Comparison of ENCODE assay signal across 10 cellular contexts in the genomic region with DNA sequence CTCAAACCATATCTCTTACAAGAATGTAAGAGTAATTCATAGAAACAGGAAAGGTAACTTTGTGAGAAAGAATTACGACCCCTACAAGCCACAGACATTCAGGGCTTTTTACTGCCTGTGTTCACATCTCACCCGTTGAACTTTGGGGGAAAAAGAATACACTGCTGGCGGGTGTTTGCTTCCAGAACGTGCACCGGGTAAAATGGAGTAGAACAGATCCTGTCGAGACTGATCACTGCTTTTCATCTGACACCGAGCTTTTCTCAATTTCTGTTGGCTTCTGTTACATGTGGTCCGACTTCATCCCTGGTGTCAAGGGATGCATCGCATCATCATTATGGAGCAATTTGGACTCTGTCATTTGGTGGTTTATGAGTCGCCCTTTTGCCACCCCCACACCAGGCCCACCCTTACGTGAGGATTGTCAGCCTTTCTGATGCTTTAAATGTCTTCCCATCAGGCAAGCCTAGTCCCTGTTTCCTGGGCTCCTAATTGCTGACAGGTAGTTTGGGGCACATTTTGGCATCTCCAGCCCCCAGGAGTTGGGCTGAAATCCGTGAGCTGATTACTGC.
A peak's percentile ranks its signal among the peaks of the same experiment; 100 is the strongest.
DNase-seq lines count a peak whose midpoint lies in the region; ATAC-seq and TF ChIP-seq lines count a peak whose summit lies in the region.
"Had no signal": no experiment of that assay in that cellular context is flagged by ENCODE, and none has a peak within 500 bp of the region (broad histone marks: within the 10 kb centered on the region; RNA-seq: fewer than 3 reads in every experiment).

No MANE protein-coding gene starts in this region.

- H3K27ac ChIP-seq in tibial nerve (peak overlapping the region in 3 of 4 donors; percentile 19 to 34 (median 34)), sigmoid colon (peak overlapping the region in 1 of 4 donors; percentile 23)

- H3K9me3 ChIP-seq in tibial nerve = peaks cover 0 to 9% (median 0%) of the 10 kb centered on the region in 4 donors
- H3K9me3 ChIP-seq in sigmoid colon = no peaks in the 10 kb centered on the region
- H3K9me3 ChIP-seq: SK-N-SH had no signal

- no peak overlapping the region for H3K4me3 ChIP-seq in tibial nerve
- H3K4me3 ChIP-seq in sigmoid colon = no peak overlapping the region

- H3K36me3 ChIP-seq in tibial nerve = no peaks in the 10 kb centered on the region
- H3K36me3 ChIP-seq in sigmoid colon = no peaks in the 10 kb centered on the region

- H3K4me3 Mint-ChIP-seq in activated T-cell treated with anti-CD3 and anti-CD28 coated beads, Interleukin-2, amount 50 U/mL, for 24 hours = peak overlapping the region; percentile 34
- peak overlapping the region; percentile 62 to 86 (median 73) for H3K4me3 Mint-ChIP-seq in immature natural killer cell

- TF ChIP-seq CTCF in tibial nerve (IDR thresholded peaks at IDR 0.05) = no peak
- no peak for TF ChIP-seq CTCF in sigmoid colon (IDR thresholded peaks at IDR 0.05)

- ATAC-seq in HG03097 (IDR thresholded peaks at IDR 0.05; ENCODE audit: low FRiP score, unreplicated experiment) (no peak), GM18868 (IDR thresholded peaks at IDR 0.05; ENCODE audit: unreplicated experiment) (no peak)

- peaks cover 64% of the 10 kb centered on the region for H3K4me1 Mint-ChIP-seq in activated T-cell treated with anti-CD3 and anti-CD28 coated beads, Interleukin-2, amount 50 U/mL, for 24 hours (ENCODE audit: low read depth)
- H3K4me1 Mint-ChIP-seq in immature natural killer cell = peaks cover 46 to 54% of the 10 kb centered on the region in 2 donors

- WGBS in tibial nerve, 2 donors = 63 to 65% methylated on average over 12 of the region's 12 CpGs
- 46 to 60% methylated on average over 12 of the region's 12 CpGs for WGBS in sigmoid colon, 2 donors

- peaks cover 10% of the 10 kb centered on the region for H3K36me3 Mint-ChIP-seq in activated T-cell treated with anti-CD3 and anti-CD28 coated beads, Interleukin-2, amount 50 U/mL, for 24 hours (ENCODE audit: low read depth)
- H3K36me3 Mint-ChIP-seq in immature natural killer cell = no peaks in the 10 kb centered on the region

- H3K27me3 ChIP-seq in tibial nerve = no peaks in the 10 kb centered on the region
- H3K27me3 ChIP-seq in sigmoid colon = no peaks in the 10 kb centered on the region

- TF ChIP-seq EP300 in tibial nerve (IDR thresholded peaks at IDR 0.05) = no peak
- no peak for TF ChIP-seq EP300 in sigmoid colon (IDR thresholded peaks at IDR 0.05)

- peaks cover 0 to 3% (median 0%) of the 10 kb centered on the region in 4 donors for H3K4me1 ChIP-seq in tibial nerve
- peaks cover 0 to 4% (median 0%) of the 10 kb centered on the region in 4 donors for H3K4me1 ChIP-seq in sigmoid colon

- intact Hi-C loops in sigmoid colon (cut with DNase I) = no loop called here

- TF ChIP-seq POLR2A in tibial nerve (IDR thresholded peaks at IDR 0.05) (no peak), sigmoid colon (IDR thresholded peaks at IDR 0.05) (no peak)

- H3K9me3 Mint-ChIP-seq in activated T-cell treated with anti-CD3 and anti-CD28 coated beads, Interleukin-2, amount 50 U/mL, for 24 hours = peaks cover 21% of the 10 kb centered on the region
- H3K9me3 Mint-ChIP-seq in immature natural killer cell = peaks cover 0 to 2% (median 0%) of the 10 kb centered on the region in 6 donors

- H3K27me3 Mint-ChIP-seq in activated T-cell treated with anti-CD3 and anti-CD28 coated beads, Interleukin-2, amount 50 U/mL, for 24 hours = no peaks in the 10 kb centered on the region
- H3K27me3 Mint-ChIP-seq in immature natural killer cell (ENCODE audit: low read depth in 3 of 3) = peaks cover 2 to 3% (median 3%) of the 10 kb centered on the region in 3 donors

- DNase-seq in activated T-cell treated with anti-CD3 and anti-CD28 coated beads for 48 hours (ENCODE audit: low read depth) = peak; percentile 15
- DNase-seq in activated T-cell treated with anti-CD3 and anti-CD28 coated beads for 4 hours = no peak
- no peak for DNase-seq in activated T-cell treated with anti-CD3 and anti-CD28 coated beads, Interleukin-2, amount 50 U/mL, for 24 hours
- DNase-seq in immature natural killer cell = no peak
- DNase-seq in tibial nerve (ENCODE audit: low spot score in 2 of 2) = no peak
- no peak for DNase-seq in sigmoid colon
- DNase-seq: NCI-H1092 treated with DMSO at 0.1 percent for 48 hours had no signal

- H3K27ac Mint-ChIP-seq in activated T-cell treated with anti-CD3 and anti-CD28 coated beads, Interleukin-2, amount 50 U/mL, for 24 hours = peak overlapping the region; percentile 71
- H3K27ac Mint-ChIP-seq in immature natural killer cell = peak overlapping the region; percentile 87 to 95 (median 94)
